Comparison of ENCODE assay signal across 8 cellular contexts in the genomic region with DNA sequence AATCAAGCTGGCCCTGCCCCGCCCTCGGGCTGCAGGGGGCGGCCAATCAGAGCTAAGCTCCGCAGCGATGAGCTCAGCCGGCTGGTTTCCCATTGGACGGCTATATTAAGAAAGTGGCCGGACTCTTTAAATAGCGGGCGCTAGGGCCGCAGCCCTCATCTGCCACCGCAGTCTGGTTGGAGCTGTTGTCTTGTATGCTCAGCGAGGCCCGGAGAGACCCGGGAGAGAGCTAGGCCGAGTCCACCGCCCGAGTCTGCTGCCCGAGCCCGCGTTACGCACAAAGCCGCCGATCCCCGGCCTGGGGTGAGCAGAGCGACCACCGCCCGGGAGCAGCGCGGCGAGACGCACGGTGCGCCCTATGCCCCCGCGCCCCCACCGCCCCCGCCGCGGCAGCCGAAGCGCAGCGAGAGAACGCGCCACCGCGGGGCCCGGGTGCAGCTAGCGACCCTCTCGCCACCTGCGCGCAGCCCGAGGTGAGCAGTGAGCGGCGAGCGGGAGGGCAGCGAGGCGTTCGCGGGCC. TPM values are rescaled to one million over a fixed set of nuclear protein-coding genes. Genes with fewer than 3 reads are reported as not detected.
DNase-seq lines count a peak whose midpoint lies in the region; ATAC-seq lines count a peak whose summit lies in the region.

A gene (plus strand): TSS at position 158 of the 520 bp plus-strand sequence. CDS start 392 bp downstream, outside the sequence.

- no peaks in the 10 kb centered on the region for H3K36me3 Mint-ChIP-seq in CD8-positive, alpha-beta memory T cell

- H4K91ac ChIP-seq in mesenchymal stem cell (ENCODE audit: low read length) = peak within 1 kb of the TSS; percentile 96

- H2AK5ac ChIP-seq in mesenchymal stem cell (ENCODE audit: low read length, severe bottlenecking) = peak within 1 kb of the TSS; percentile 57

- H3K4me1 Mint-ChIP-seq in CD8-positive, alpha-beta memory T cell = peaks cover 5 to 24% (median 7%) of the 10 kb centered on the region in 3 donors

- peaks cover 12% of the 10 kb centered on the region for H3K4me1 ChIP-seq in CD8-positive, alpha-beta memory T cell (ENCODE audit: insufficient read depth, low read length)
- H3K4me1 ChIP-seq in endocrine pancreas (ENCODE audit: control insufficient read depth, insufficient read depth, low read length) (peaks cover 13% of the 10 kb centered on the region), mesenchymal stem cell (ENCODE audit: control insufficient read depth, insufficient read depth, low read depth, low read length) (peaks cover 16% of the 10 kb centered on the region)

- peak within 1 kb of the TSS; percentile 82 to 93 (median 85) for H3K4me3 Mint-ChIP-seq in CD8-positive, alpha-beta memory T cell

- peak within 1 kb of the TSS in 7 of 8 donors; percentile 53 to 88 (median 68) for H3K27ac Mint-ChIP-seq in CD8-positive, alpha-beta memory T cell

- H3K4ac ChIP-seq in mesenchymal stem cell (ENCODE audit: low read depth in 1 of 2, low read length in 2 of 2) = peak within 1 kb of the TSS; percentile 86 to 92

- no peaks in the 10 kb centered on the region for H3K9me3 ChIP-seq in CD8-positive, alpha-beta memory T cell (ENCODE audit: low read length)
- H3K9me3 ChIP-seq in endocrine pancreas (ENCODE audit: control insufficient read depth, low read length) = no peaks in the 10 kb centered on the region
- H3K9me3 ChIP-seq in mesenchymal stem cell (ENCODE audit: control insufficient read depth, low read length) = no peaks in the 10 kb centered on the region

- WGBS in mesenchymal stem cell = 1% methylated on average over 54 of the region's 60 CpGs

- H3K14ac ChIP-seq in mesenchymal stem cell (ENCODE audit: low read length in 2 of 2) = peak within 1 kb of the TSS in 1 of 2 experiments; percentile 99

- H3K27me3 ChIP-seq in CD8-positive, alpha-beta memory T cell (ENCODE audit: insufficient read depth, low read length, poor library complexity, severe bottlenecking) = peaks cover 4% of the 10 kb centered on the region
- no peaks in the 10 kb centered on the region for H3K27me3 ChIP-seq in endocrine pancreas (ENCODE audit: control insufficient read depth, insufficient read depth, low read length)
- H3K27me3 ChIP-seq in mesenchymal stem cell (ENCODE audit: control insufficient read depth in 1 of 2, insufficient read depth in 1 of 2, low read length in 2 of 2) = no peaks in the 10 kb centered on the region

- peak within 1 kb of the TSS; percentile 98 for H2BK15ac ChIP-seq in mesenchymal stem cell (ENCODE audit: low read depth, poor library complexity, severe bottlenecking)

- peak within 1 kb of the TSS; percentile 91 for H2BK5ac ChIP-seq in mesenchymal stem cell (ENCODE audit: low read depth, low read length, poor library complexity, severe bottlenecking)

- peak; percentile 85 to 92 (median 87) for DNase-seq in CD8-positive, alpha-beta memory T cell
- peak; percentile 97 for DNase-seq in HS-27A (ENCODE audit: low read depth)
- peak; percentile 96 for DNase-seq in NOMO-1 treated with DMSO at 0.1 percent for 48 hours (lab: John Stamatoyannopoulos, UW; ENCODE audit: unreplicated experiment)
- DNase-seq in activated CD8-positive, alpha-beta memory T cell treated with anti-CD3 and anti-CD28 coated beads, Interleukin-2, amount 50 U/mL, for 1 hour (ENCODE audit: extremely low read depth) = peak; percentile 76
- peak; percentile 99 for DNase-seq in mesenchymal stem cell
- peak; percentile 66 for DNase-seq in stimulated activated CD8-positive, alpha-beta memory T cell treated with anti-CD3 and anti-CD28 coated beads, Interleukin-12 subunit alpha, Interleukin-12 subunit beta, amount 100 ng/mL, for 24 hours (ENCODE audit: extremely low read depth)

- H4K8ac ChIP-seq in mesenchymal stem cell (ENCODE audit: low read length) = peak within 1 kb of the TSS; percentile 89

- peaks cover 5% of the 10 kb centered on the region for H3K79me1 ChIP-seq in mesenchymal stem cell (replicated peaks; ENCODE audit: low read length, poor library complexity, severe bottlenecking)

- peak within 1 kb of the TSS; percentile 97 to 99 for H3K18ac ChIP-seq in mesenchymal stem cell (ENCODE audit: low read depth in 1 of 2, low read length in 2 of 2)

- peak within 1 kb of the TSS; percentile 55 to 84 for H2BK12ac ChIP-seq in mesenchymal stem cell (ENCODE audit: low read length in 2 of 2)

- peaks cover 21 to 31% of the 10 kb centered on the region in 2 donors for H3K27me3 Mint-ChIP-seq in CD8-positive, alpha-beta memory T cell

- peak within 1 kb of the TSS; percentile 71 for H3K4me3 ChIP-seq in CD8-positive, alpha-beta memory T cell (ENCODE audit: low read length)
- H3K4me3 ChIP-seq in endocrine pancreas (ENCODE audit: control insufficient read depth, insufficient read depth, low read length) (no peak within 1 kb of the TSS), mesenchymal stem cell (ENCODE audit: insufficient read depth in 1 of 2, low read depth in 1 of 2, low read length in 2 of 2) (peak within 1 kb of the TSS; percentile 90 to 92)

- peak within 1 kb of the TSS; percentile 79 for H3K4me2 ChIP-seq in mesenchymal stem cell (ENCODE audit: low read length, poor library complexity, severe bottlenecking)

- POLR2A ChIA-PET in CD8-positive, alpha-beta memory T cell (lab: Charles Lee) = interaction anchor here (0.6 to 2.7 kb wide), 10 partner anchors 23 to 376 kb away, joined by 3 to 43 read pairs (median 6); a partner anchor contains a TSS

- CTCF ChIA-PET in CD8-positive, alpha-beta memory T cell (lab: Charles Lee) = interaction anchor here (0.9 to 7.7 kb wide), 9 partner anchors 10 to 214 kb away, joined by 3 to 87 read pairs (median 6); a partner anchor contains a TSS

- no peak within 1 kb of the TSS for H2AFZ ChIP-seq in mesenchymal stem cell (ENCODE audit: low read depth, low read length)

- H3K27ac ChIP-seq in CD8-positive, alpha-beta memory T cell (ENCODE audit: low read depth, low read length) = peak within 1 kb of the TSS; percentile 65
- H3K27ac ChIP-seq in mesenchymal stem cell (ENCODE audit: low read length, poor library complexity, severe bottlenecking) = peak within 1 kb of the TSS; percentile 80

- peak within 1 kb of the TSS; percentile 95 for H2BK120ac ChIP-seq in mesenchymal stem cell (ENCODE audit: low read depth, low read length)

- H3K36me3 ChIP-seq in CD8-positive, alpha-beta memory T cell (ENCODE audit: insufficient read depth, low read length) = no peaks in the 10 kb centered on the region
- H3K36me3 ChIP-seq in endocrine pancreas (ENCODE audit: control insufficient read depth, insufficient read depth, low read length) = no peaks in the 10 kb centered on the region
- H3K36me3 ChIP-seq in mesenchymal stem cell (ENCODE audit: control insufficient read depth in 1 of 2, insufficient read depth in 2 of 2, low read depth in 1 of 2, low read length in 2 of 2) = peaks cover 0 to 16% of the 10 kb centered on the region in 2 experiments

- H3K9ac ChIP-seq in endocrine pancreas (ENCODE audit: control insufficient read depth, insufficient read depth, low read length) (peak within 1 kb of the TSS; percentile 81), mesenchymal stem cell (ENCODE audit: low read length) (peak within 1 kb of the TSS; percentile 96)

- peak; percentile 99 for ATAC-seq in GM19468 (IDR thresholded peaks at IDR 0.05; ENCODE audit: extremely low read depth, unreplicated experiment)

- no peaks in the 10 kb centered on the region for H3K9me3 Mint-ChIP-seq in CD8-positive, alpha-beta memory T cell

- peak within 1 kb of the TSS; percentile 62 to 84 for H3K23ac ChIP-seq in mesenchymal stem cell (ENCODE audit: low read length in 2 of 2)

RNA-seq across cellular contexts. Expression of the gene that starts here (rescaled TPM):
- 10 to 100 TPM; 27.4 TPM for total RNA-seq in CD8-positive, alpha-beta memory T cell
- 3.4 TPM for polyA plus RNA-seq in CD8-positive, alpha-beta memory T cell
- 126 TPM for polyA plus RNA-seq in mesenchymal stem cell (2013, experiment 1 of 2)
- 126 TPM for polyA plus RNA-seq in mesenchymal stem cell (2013, experiment 2 of 2)
